ENCODE assay signal across 7 cellular contexts in the genomic region with DNA sequence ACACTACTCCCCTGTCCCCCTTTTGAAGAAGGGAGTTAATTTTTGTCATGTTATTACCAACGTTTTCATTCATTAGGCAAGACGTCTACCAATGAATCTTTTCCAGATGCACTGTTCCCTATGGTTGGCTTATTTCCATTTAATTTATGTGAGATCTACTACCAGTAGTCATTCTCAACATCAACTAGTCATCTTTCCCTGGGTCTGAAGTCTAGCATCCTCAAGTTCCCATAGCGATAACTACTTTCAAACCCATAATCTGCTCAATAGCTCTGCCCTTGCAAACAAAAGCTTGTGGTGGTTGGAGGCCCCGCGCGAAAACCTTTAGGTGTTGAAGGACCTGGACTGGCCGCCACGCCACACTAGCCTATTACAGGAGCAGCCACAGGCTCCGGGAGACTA. TPM values are rescaled to one million over a fixed set of nuclear protein-coding genes. Genes with fewer than 3 reads are reported as not detected.
DNase-seq lines count a peak whose midpoint lies in the region; ATAC-seq and TF ChIP-seq lines count a peak whose summit lies in the region.

No MANE protein-coding gene starts in this region.

- H3K36me3 ChIP-seq in DOHH2 (ENCODE audit: control insufficient read depth, low read length) (peaks cover 69% of the 10 kb centered on the region), heart left ventricle (no peaks in the 10 kb centered on the region), skeletal muscle tissue (ENCODE audit: control insufficient read depth in 3 of 3, insufficient read depth in 3 of 3, low read length in 3 of 3) (peaks cover 0 to 2% (median 0%) of the 10 kb centered on the region in 3 donors)

- H3K9me2 ChIP-seq in DOHH2 (replicated peaks; ENCODE audit: control insufficient read depth, low read length): no peaks in the 10 kb centered on the region

- POLR2A ChIA-PET in activated B cell treated with CpG ODN at 0.5 μM for 24 hours (lab: Charles Lee): interaction anchor here (1.6 to 5.2 kb wide), 5 partner anchors 9 to 544 kb away, joined by 5 to 95 read pairs (median 45); partner anchors contain the start of genes AASDH, CEP135, NOA1 and POLR2B

- peaks cover 94% of the 10 kb centered on the region for H3K79me2 ChIP-seq in DOHH2 (ENCODE audit: control insufficient read depth, low read length)

- peak overlapping the region; percentile 97 for H3K27ac Mint-ChIP-seq in activated B cell treated with CpG ODN at 0.5 μM for 24 hours

- TF ChIP-seq CTCF in DOHH2 (IDR thresholded peaks at IDR 0.05; ENCODE audit: low read depth, low read length, poor library complexity, severe bottlenecking) (no peak), activated B cell treated with CpG ODN at 0.5 μM for 24 hours (IDR thresholded peaks at IDR 0.05) (no peak), heart left ventricle (IDR thresholded peaks at IDR 0.05) (no peak)

- H3K4me2 ChIP-seq in DOHH2 (ENCODE audit: low read length): peak overlapping the region; percentile 88

- no peaks in the 10 kb centered on the region for H3F3A ChIP-seq in DOHH2 (ENCODE audit: control insufficient read depth, insufficient read depth)

- CTCF ChIA-PET in activated B cell treated with CpG ODN at 0.5 μM for 24 hours (lab: Charles Lee): interaction anchor here (1.5 to 5.6 kb wide), 3 partner anchors 10 to 109 kb away, joined by 6 to 38 read pairs (median 7); partner anchors contain the start of gene AASDH

- H3K27me3 Mint-ChIP-seq in activated B cell treated with CpG ODN at 0.5 μM for 24 hours: no peaks in the 10 kb centered on the region

- no peak for DNase-seq in Jurkat, Clone E6-1 (ENCODE audit: low read depth, low spot score)
- DNase-seq in activated B cell treated with CpG ODN at 0.5 μM for 24 hours (no peak), heart left ventricle (peak in 1 of 5 donors; percentile 44), midbrain (lab: John Stamatoyannopoulos, UW) (no peak)

- H3K4me1 Mint-ChIP-seq in activated B cell treated with CpG ODN at 0.5 μM for 24 hours: peaks cover 33% of the 10 kb centered on the region

- H3K36me3 Mint-ChIP-seq in activated B cell treated with CpG ODN at 0.5 μM for 24 hours (ENCODE audit: low read depth): peaks cover 9% of the 10 kb centered on the region

- peak overlapping the region; percentile 79 to 92 (median 85) for H3K9ac ChIP-seq in skeletal muscle tissue (ENCODE audit: low read depth in 1 of 3, low read length in 3 of 3)

- H3K27me3 ChIP-seq in DOHH2 (ENCODE audit: control insufficient read depth, low read length) (no peaks in the 10 kb centered on the region), heart left ventricle (no peaks in the 10 kb centered on the region), skeletal muscle tissue (ENCODE audit: control insufficient read depth in 3 of 3, insufficient read depth in 3 of 3, low read length in 3 of 3) (no peaks in the 10 kb centered on the region)

- H3K27ac ChIP-seq in DOHH2 (ENCODE audit: low read depth, low read length) (peak overlapping the region; percentile 74), heart left ventricle (peak overlapping the region in 8 of 12 donors; percentile 85 to 99 (median 93)), skeletal muscle tissue (ENCODE audit: low read depth, low read length) (peak overlapping the region; percentile 94)

- peak overlapping the region; percentile 90 for H3K4me3 Mint-ChIP-seq in activated B cell treated with CpG ODN at 0.5 μM for 24 hours

- peak overlapping the region; percentile 89 for H3K4me3 ChIP-seq in DOHH2 (ENCODE audit: low read length)
- peak overlapping the region; percentile 76 for H3K4me3 ChIP-seq in Jurkat, Clone E6-1 (ENCODE audit: low read length)
- H3K4me3 ChIP-seq in heart left ventricle: peak overlapping the region; percentile 55 to 85 (median 74)
- H3K4me3 ChIP-seq in skeletal muscle tissue (ENCODE audit: low read length in 3 of 3): peak overlapping the region; percentile 92 to 97 (median 95)

- ATAC-seq in activated B cell treated with CpG ODN at 0.5 μM for 24 hours (ENCODE audit: low read depth) (no peak), heart left ventricle (no peak), GM19467 (IDR thresholded peaks at IDR 0.05; ENCODE audit: unreplicated experiment) (no peak)

- TF ChIP-seq POLR2A in heart left ventricle (IDR thresholded peaks at IDR 0.05): no peak

- peaks cover 31% of the 10 kb centered on the region for H4K20me1 ChIP-seq in DOHH2 (ENCODE audit: control insufficient read depth, insufficient read depth, low read depth, low read length)

- H3K9me3 ChIP-seq in DOHH2 (ENCODE audit: control insufficient read depth, insufficient read depth, low read length): no peaks in the 10 kb centered on the region
- H3K9me3 ChIP-seq in heart left ventricle: no peaks in the 10 kb centered on the region
- no peaks in the 10 kb centered on the region for H3K9me3 ChIP-seq in skeletal muscle tissue (ENCODE audit: control insufficient read depth in 3 of 3, low read length in 3 of 3)

- no peaks in the 10 kb centered on the region for H3K9me3 Mint-ChIP-seq in activated B cell treated with CpG ODN at 0.5 μM for 24 hours

- H3K4me1 ChIP-seq in DOHH2 (ENCODE audit: control insufficient read depth, low read length): peaks cover 51% of the 10 kb centered on the region
- H3K4me1 ChIP-seq in heart left ventricle: peaks cover 0 to 22% (median 14%) of the 10 kb centered on the region in 12 donors
- H3K4me1 ChIP-seq in skeletal muscle tissue (ENCODE audit: control insufficient read depth in 3 of 3, insufficient read depth in 3 of 3, low read length in 3 of 3): peaks cover 10 to 28% (median 13%) of the 10 kb centered on the region in 3 donors

- intact Hi-C loops in activated B cell treated with CpG ODN at 0.5 μM for 24 hours (cut with micrococcal nuclease) (loop anchor here (10.0 kb wide), 1 partner anchor 220 kb away; no protein-coding TSS in a partner anchor), heart left ventricle (cut with DNase I) (loop anchor here in 4 of 10 donors (2.0 to 5.0 kb wide), 5 partner anchors 24 to 368 kb away; partner anchors contain the start of gene AASDH (in 1 of the 4))

- WGBS in heart left ventricle, 4 donors: 6 to 10% (median 7%) methylated on average over 9 of the region's 9 CpGs

RNA-seq across cellular contexts. Expression of gene PPAT, which starts 0.8 kb away (rescaled TPM):
- 31.2 TPM for polyA plus RNA-seq in Jurkat, Clone E6-1 (2012; ENCODE audit: insufficient read depth, insufficient read length)
- total RNA-seq in activated B cell treated with CpG ODN at 0.5 μM for 24 hours (11.7 and 12.9 TPM in 2 replicates), heart left ventricle (1 to 10 TPM; 2.1 to 6.5 (median 3.7) TPM), skeletal muscle tissue (9.4 TPM)
- 1 to 10 TPM in 1 of 2 donors, under 1 TPM in 1; 0.65 to 5.1 TPM for polyA plus RNA-seq in heart left ventricle

RNA-seq across cellular contexts. Expression of gene PAICS, which starts 1.5 kb away (rescaled TPM):
- polyA plus RNA-seq in Jurkat, Clone E6-1 (2012; ENCODE audit: insufficient read depth, insufficient read length): 320 TPM
- total RNA-seq in activated B cell treated with CpG ODN at 0.5 μM for 24 hours (81.8 and 85.7 TPM in 2 replicates), heart left ventricle (10 to 100 TPM; 11.8 to 32.2 (median 26.5) TPM), skeletal muscle tissue (7.8 TPM)
- 10 to 100 TPM; 20.4 to 55.5 TPM for polyA plus RNA-seq in heart left ventricle

RNA-seq across cellular contexts. Expression of gene SRP72, which starts 32.8 kb away (rescaled TPM):
- polyA plus RNA-seq in Jurkat, Clone E6-1 (2012; ENCODE audit: insufficient read depth, insufficient read length): 221 TPM
- total RNA-seq in activated B cell treated with CpG ODN at 0.5 μM for 24 hours (139 TPM in 2 replicates), heart left ventricle (10 to 100 TPM; 35.1 to 66.8 (median 41.7) TPM), skeletal muscle tissue (36.0 TPM)
- 10 to 100 TPM; 14.1 to 49.9 TPM for polyA plus RNA-seq in heart left ventricle

RNA-seq across cellular contexts. Expression of gene AASDH, which starts 47.3 kb away (rescaled TPM):
- polyA plus RNA-seq in Jurkat, Clone E6-1 (2012; ENCODE audit: insufficient read depth, insufficient read length): 5.9 TPM
- 12.8 and 14.2 TPM in 2 replicates for total RNA-seq in activated B cell treated with CpG ODN at 0.5 μM for 24 hours
- total RNA-seq in heart left ventricle: 10 to 100 TPM in 1 of 9 donors, 1 to 10 TPM in 8; 3.1 to 11.7 (median 5.3) TPM
- polyA plus RNA-seq in heart left ventricle: 1 to 10 TPM; 2.4 to 3.1 TPM
- 20.4 TPM for total RNA-seq in skeletal muscle tissue
